ENCODE assay signal across 1 cellular context in genomic region chr1:71080782-71081696, GRCh38.
TF ChIP-seq lines count a peak whose summit lies in the region.

ZRANB2 (minus strand) TSS chr1:71081035; CDS start chr1:71080995, 40 bp downstream.

TF ChIP-seq in K562, 482 proteins besides CTCF, POLR2A, EP300 and RAD21 (continued from another document and continues in another):
- TF ChIP-seq HLTF (IDR thresholded peaks at IDR 0.05): peak; percentile 17; the same call in 1 of the 2 replicates
- no peak for TF ChIP-seq CBX1 (IDR thresholded peaks at IDR 0.05; ENCODE audit: low read depth)
- no peak for TF ChIP-seq SAFB (IDR thresholded peaks at IDR 0.05; ENCODE audit: borderline replicate concordance, low read depth, low read length)
- 0 out of 2 replicates have a peak, but pooled peaks have one; percentile 81 for TF ChIP-seq AFF4 (CRISPR knock-in tag; IDR thresholded peaks at IDR 0.05)
- no peak for TF ChIP-seq NR1H2 (CRISPR knock-in tag; IDR thresholded peaks at IDR 0.05)
- TF ChIP-seq MCM5 (IDR thresholded peaks at IDR 0.05; ENCODE audit: low read depth): no peak
- peak; percentile 45; the same call in 1 of the 2 replicates for TF ChIP-seq GTF2F1 (IDR thresholded peaks at IDR 0.05; ENCODE audit: low read depth, low read length)
- no peak for TF ChIP-seq USF2 (CRISPR knock-in tag; IDR thresholded peaks at IDR 0.05)
- peak; percentile 97 for TF ChIP-seq GABPA (tag; conservative IDR thresholded peaks at IDR 0.05; ENCODE audit: low read depth)
- TF ChIP-seq TAL1 (IDR thresholded peaks at IDR 0.05): peak; percentile 51; the same call in 1 of the 2 replicates
- no peak for TF ChIP-seq MEIS2 (IDR thresholded peaks at IDR 0.05; ENCODE audit: partially characterized antibody)
- peak; percentile 94 for TF ChIP-seq NFRKB (IDR thresholded peaks at IDR 0.05; ENCODE audit: low read depth)
- no peak; a peak in 1 of 4 replicates for TF ChIP-seq NONO (IDR thresholded peaks at IDR 0.05; ENCODE audit: low read depth in 2 of 2, low read length in 1 of 2)
- no peak for TF ChIP-seq ZKSCAN1 (IDR thresholded peaks at IDR 0.05; ENCODE audit: low read depth, low read length)
- TF ChIP-seq POLR2H (tag; IDR thresholded peaks at IDR 0.05; ENCODE audit: low read depth): peak; percentile 96
- no peak for TF ChIP-seq ZSCAN32 (CRISPR knock-in tag; IDR thresholded peaks at IDR 0.05)
- no peak for TF ChIP-seq ZBTB9 (CRISPR knock-in tag; IDR thresholded peaks at IDR 0.05)
- TF ChIP-seq MAFF (IDR thresholded peaks at IDR 0.05; ENCODE audit: low read length): no peak
- no peak for TF ChIP-seq ILK (tag; IDR thresholded peaks at IDR 0.05; ENCODE audit: borderline replicate concordance, low read depth)
- no peak for TF ChIP-seq FUS (optimal IDR thresholded peaks at IDR 0.05; ENCODE audit: low read depth, low read length)
- no peak for TF ChIP-seq ZNF23 (CRISPR knock-in tag; IDR thresholded peaks at IDR 0.05)
- no peak for TF ChIP-seq BRCA1 (IDR thresholded peaks at IDR 0.05)
- TF ChIP-seq BRCA1 (CRISPR knock-in tag; IDR thresholded peaks at IDR 0.05): no peak
- TF ChIP-seq ZBTB2 (IDR thresholded peaks at IDR 0.05): no peak
- no peak for TF ChIP-seq REST (CRISPR knock-in tag; IDR thresholded peaks at IDR 0.05; ENCODE audit: low read depth)
- no peak for TF ChIP-seq ZNF592 (IDR thresholded peaks at IDR 0.05)
- TF ChIP-seq FOXK1 (CRISPR knock-in tag; IDR thresholded peaks at IDR 0.05; ENCODE audit: borderline replicate concordance): peak; percentile 72; the same call in 1 of the 2 replicates
- TF ChIP-seq CREM (IDR thresholded peaks at IDR 0.05; ENCODE audit: low read depth): peak; percentile 43
- no peak for TF ChIP-seq MBD1 (CRISPR knock-in tag; IDR thresholded peaks at IDR 0.05)
- peak; percentile 51; the same call in 1 of the 2 replicates for TF ChIP-seq SIN3B (IDR thresholded peaks at IDR 0.05; ENCODE audit: low read depth)
- TF ChIP-seq FOXM1 (IDR thresholded peaks at IDR 0.05; ENCODE audit: low read depth): peak; percentile 73
- TF ChIP-seq FOXM1 (CRISPR knock-in tag; IDR thresholded peaks at IDR 0.05; ENCODE audit: low read depth): no peak
- no peak for TF ChIP-seq KLF13 (tag; IDR thresholded peaks at IDR 0.05; ENCODE audit: borderline replicate concordance, low read depth)
- TF ChIP-seq ZNF518B (CRISPR knock-in tag; IDR thresholded peaks at IDR 0.05): no peak
- TF ChIP-seq ZNF639 (CRISPR knock-in tag; conservative IDR thresholded peaks at IDR 0.05 in 1 of 2, IDR thresholded peaks at IDR 0.05 in 1 of 2): peak in 1 of 2 experiments; percentile 71; a peak in 2 of 4 replicates
- no peak for TF ChIP-seq FIP1L1 (IDR thresholded peaks at IDR 0.05; ENCODE audit: low read depth, low read length, poor library complexity, severe bottlenecking)
- TF ChIP-seq HDAC6 (IDR thresholded peaks at IDR 0.05; ENCODE audit: low read depth, low read length): no peak
- no peak for TF ChIP-seq ZNF134 (CRISPR knock-in tag; conservative IDR thresholded peaks at IDR 0.05)
- no peak for TF ChIP-seq LARP7 (IDR thresholded peaks at IDR 0.05)
- TF ChIP-seq ZNF695 (CRISPR knock-in tag; IDR thresholded peaks at IDR 0.05): no peak
